Comparison of ENCODE assay signal across 14 cellular contexts in the genomic region with DNA sequence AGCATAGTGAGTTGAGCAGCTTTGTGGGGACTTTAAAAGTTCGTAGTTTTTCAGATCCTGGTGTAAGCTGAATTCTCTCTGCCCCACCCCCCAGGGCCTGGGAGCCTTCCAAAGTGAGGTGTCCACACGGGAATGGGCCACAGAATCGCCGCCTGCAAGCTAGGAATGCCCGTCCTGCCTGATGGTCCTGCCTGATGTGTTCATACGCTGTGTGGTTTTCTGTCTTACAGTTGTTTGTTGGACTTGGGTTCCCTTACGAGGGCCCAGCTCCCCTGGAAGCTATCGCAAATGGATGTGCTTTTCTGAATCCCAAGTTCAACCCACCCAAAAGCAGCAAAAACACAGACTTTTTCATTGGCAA.
DNase-seq lines count a peak whose midpoint lies in the region; ATAC-seq, FAIRE-seq and TF ChIP-seq lines count a peak whose summit lies in the region.
"Had no signal": no experiment of that assay in that cellular context is flagged by ENCODE, and none has a peak within 500 bp of the region (broad histone marks: within the 10 kb centered on the region; RNA-seq: fewer than 3 reads in every experiment).

No MANE protein-coding gene starts in this region.

- no peak overlapping the region for H3K4me3 ChIP-seq in Karpas-422 (ENCODE audit: low read length)
- H3K4me3 ChIP-seq in body of pancreas = no peak overlapping the region
- no peak overlapping the region for H3K4me3 ChIP-seq in pancreas
- H3K4me3 ChIP-seq: A549, colonic mucosa, PC-9 had no signal

- peak overlapping the region; percentile 97 for H3K27ac ChIP-seq in Karpas-422 (ENCODE audit: low read length)
- H3K27ac ChIP-seq in body of pancreas = peak overlapping the region; percentile 28 to 68 (median 41)
- H3K27ac ChIP-seq in pancreas = peak overlapping the region in 3 of 4 donors; percentile 30 to 51 (median 46)
- H3K27ac ChIP-seq: A549, C4-2B, colonic mucosa, foreskin keratinocyte, PC-9 had no signal

- H3K79me2 ChIP-seq in Karpas-422 (ENCODE audit: low read length) = no peaks in the 10 kb centered on the region

- peaks cover 55% of the 10 kb centered on the region for H3K4me1 ChIP-seq in Karpas-422 (ENCODE audit: low read length)
- H3K4me1 ChIP-seq in body of pancreas = peaks cover 20% of the 10 kb centered on the region
- H3K4me1 ChIP-seq in pancreas = peaks cover 0 to 17% (median 0%) of the 10 kb centered on the region in 3 donors

- intact Hi-C loops in body of pancreas (cut with DNase I) = loop anchor here (10.0 kb wide), 1 partner anchor 298 kb away; no protein-coding TSS in a partner anchor
- intact Hi-C loops in pancreas (cut with DNase I) = loop anchor here in 1 of 3 donors (10.0 kb wide), 1 partner anchor 298 kb away; no protein-coding TSS in a partner anchor

- H3K9me2 ChIP-seq in Karpas-422 (replicated peaks; ENCODE audit: insufficient read depth, low read length) = no peaks in the 10 kb centered on the region

- no peaks in the 10 kb centered on the region for H3K9me3 ChIP-seq in Karpas-422 (ENCODE audit: low read length)
- no peaks in the 10 kb centered on the region for H3K9me3 ChIP-seq in body of pancreas
- no peaks in the 10 kb centered on the region for H3K9me3 ChIP-seq in pancreas
- H3K9me3 ChIP-seq: A549, colonic mucosa, right lobe of liver had no signal

- ATAC-seq in body of pancreas (peak; percentile 58), pancreas (peak; percentile 29 to 53 (median 43)), HG02678 (IDR thresholded peaks at IDR 0.05; ENCODE audit: unreplicated experiment) (no peak)

- WGBS in body of pancreas, 2 donors = 54 to 73% methylated on average over 8 of the region's 8 CpGs
- WGBS in pancreas, 2 donors = 67 to 70% methylated on average over 8 of the region's 8 CpGs

- no peak for FAIRE-seq in pancreas (lab: Jason Lieb, UNC)
- FAIRE-seq in H54 (lab: Jason Lieb, UNC) = no peak
- FAIRE-seq: A549 had no signal

- H3K27me3 ChIP-seq in Karpas-422 (ENCODE audit: low read length) = no peaks in the 10 kb centered on the region
- H3K27me3 ChIP-seq in body of pancreas = no peaks in the 10 kb centered on the region
- H3K27me3 ChIP-seq in pancreas = no peaks in the 10 kb centered on the region
- H3K27me3 ChIP-seq: colonic mucosa, foreskin keratinocyte, right lobe of liver had no signal

- peak overlapping the region; percentile 67 for H3K4me2 ChIP-seq in Karpas-422 (ENCODE audit: low read depth, low read length, poor library complexity, severe bottlenecking)
- H3K4me2 ChIP-seq: A549, PC-9 had no signal

- H4K20me1 ChIP-seq in Karpas-422 (ENCODE audit: insufficient read depth, low read depth, low read length) = no peaks in the 10 kb centered on the region

- H3K9ac ChIP-seq in Karpas-422 (ENCODE audit: low read length) = peak overlapping the region; percentile 63

- no peak overlapping the region for H2AFZ ChIP-seq in Karpas-422 (ENCODE audit: low read length)
- H2AFZ ChIP-seq: PC-9 had no signal

- H3K36me3 ChIP-seq in Karpas-422 (ENCODE audit: insufficient read depth, low read length) = no peaks in the 10 kb centered on the region
- H3K36me3 ChIP-seq in body of pancreas (replicated peaks in 1 of 2; ENCODE audit: insufficient read depth in 1 of 2, low read depth in 2 of 2) = no peaks in the 10 kb centered on the region
- no peaks in the 10 kb centered on the region for H3K36me3 ChIP-seq in pancreas
- H3K36me3 ChIP-seq: colonic mucosa, right lobe of liver had no signal

- DNase-seq in Ammon's horn (ENCODE audit: low spot score) (peak; percentile 37), Karpas-422 (no peak), body of pancreas (peak; percentile 38 to 56 (median 48)), pancreas (peak in 3 of 6 donors; percentile 42 to 51 (median 45)), NOMO-1 (lab: John Stamatoyannopoulos, UW; ENCODE audit: unreplicated experiment in 2 of 2) (no peak), H54 (ENCODE audit: insufficient read length, low spot score) (no peak), NK-92 (lab: John Stamatoyannopoulos, UW; ENCODE audit: unreplicated experiment) (no peak)

- TF ChIP-seq POLR2A in body of pancreas (IDR thresholded peaks at IDR 0.05) = peak in 1 of 3 donors; percentile 33
- no peak for TF ChIP-seq POLR2A in H54 (IDR thresholded peaks at IDR 0.05; ENCODE audit: low read depth, low read length)

- TF ChIP-seq CTCF in body of pancreas (IDR thresholded peaks at IDR 0.05) = no peak
- TF ChIP-seq CTCF in pancreas (IDR thresholded peaks at IDR 0.05) = no peak

Comparison
In these comparisons a context has a peak if more than half of its experiments do, and no peak if none do; other contexts are left out.
1. DNase-seq: peak in Ammon's horn (single experiment) and body of pancreas (4 of 4); none in Karpas-422 (single experiment), NOMO-1 (0 of 2), H54 (single experiment) and NK-92 (single experiment).
2. H3K27ac ChIP-seq: peak in every context shown above with its lines; median percentile 97 in Karpas-422; 46 in pancreas; 41 in body of pancreas.